8 cellular contexts compared by ENCODE assay signal in the genomic region with DNA sequence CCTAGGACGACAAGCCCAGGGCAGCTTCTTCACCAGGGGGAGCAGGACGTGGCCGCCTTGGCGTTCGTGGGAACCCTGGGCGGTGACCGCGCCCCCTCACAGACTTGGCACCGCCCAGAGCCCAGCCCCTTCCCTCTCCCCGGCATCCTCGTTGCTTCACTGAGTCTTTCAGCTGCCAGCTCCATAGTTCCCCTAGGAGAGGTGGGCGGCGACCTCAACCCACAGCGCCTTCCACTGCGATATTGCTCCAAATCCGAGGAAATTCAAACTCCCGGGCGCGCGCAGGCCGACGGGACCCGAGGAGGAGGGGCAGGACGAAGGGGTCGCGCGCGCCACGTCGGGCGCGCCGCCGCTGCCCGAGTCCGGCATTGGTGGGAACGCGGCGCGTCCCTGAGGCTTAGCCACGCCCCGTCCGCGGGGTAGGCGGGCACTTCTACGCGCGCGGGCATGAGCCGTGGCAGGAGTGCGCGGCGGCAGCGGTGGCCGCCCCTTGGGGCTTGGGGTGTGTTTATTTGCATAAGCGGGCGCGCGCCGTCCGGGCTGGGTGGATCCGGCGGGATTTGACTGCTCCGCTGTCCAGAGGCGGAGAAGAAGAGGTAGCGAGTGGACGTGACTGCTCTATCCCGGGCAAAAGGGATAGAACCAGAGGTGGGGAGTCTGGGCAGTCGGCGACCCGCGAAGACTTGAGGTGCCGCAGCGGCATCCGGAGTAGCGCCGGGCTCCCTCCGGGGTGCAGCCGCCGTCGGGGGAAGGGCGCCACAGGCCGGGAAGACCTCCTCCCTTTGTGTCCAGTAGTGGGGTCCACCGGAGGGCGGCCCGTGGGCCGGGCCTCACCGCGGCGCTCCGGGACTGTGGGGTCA. TPM values are rescaled to one million over a fixed set of nuclear protein-coding genes. Genes with fewer than 3 reads are reported as not detected.
DNase-seq lines count a peak whose midpoint lies in the region; TF ChIP-seq lines count a peak whose summit lies in the region.

Gene APAF1 (plus strand): TSS at position 579 of the 860 bp plus-strand sequence. CDS start 3,070 bp downstream, outside the sequence.
Gene IKBIP (minus strand): TSS at position 77 of the 860 bp plus-strand sequence. CDS start 87 bp downstream, outside the sequence.

- no peaks in the 10 kb centered on the region for H3K27me3 ChIP-seq in SJSA1 (replicated peaks)
- no peaks in the 10 kb centered on the region for H3K27me3 ChIP-seq in neuron (ENCODE audit: insufficient read depth, low read length)

- TF ChIP-seq CTCF in HFF-Myc (IDR thresholded peaks at IDR 0.05; ENCODE audit: low read depth, low read length, missing control alignments) = no peak

- H3K36me3 ChIP-seq in SJSA1 (peaks cover 42% of the 10 kb centered on the region), neuron (ENCODE audit: insufficient read depth, low read length) (peaks cover 24% of the 10 kb centered on the region)

- DNase-seq in GM04503 (ENCODE audit: low read depth) = peak; percentile 68
- peak; percentile 80 for DNase-seq in HFF-Myc (ENCODE audit: extremely low read depth, low read depth)
- DNase-seq in MV-4-11 (lab: John Stamatoyannopoulos, UW) = peak; percentile 92
- peak; percentile 96 to 98 for DNase-seq in SJSA1 (ENCODE audit: low read depth in 1 of 2, low spot score in 2 of 2)
- peak; percentile 74 to 97 (median 90) for DNase-seq in activated naive CD4-positive, alpha-beta T cell (lab: John Stamatoyannopoulos, UW)
- DNase-seq in foreskin melanocyte = peak; percentile 95
- DNase-seq in stromal cell of bone marrow (ENCODE audit: low read depth) = peak; percentile 93

- H3K4me3 ChIP-seq in HFF-Myc (replicated peaks; ENCODE audit: low read depth, low read length) (peak within 1 kb of the TSS; percentile 94), SJSA1 (peak within 1 kb of the TSS; percentile 79), neuron (ENCODE audit: low read length) (peak within 1 kb of the TSS; percentile 66)

- H3K9me3 ChIP-seq in SJSA1 (replicated peaks) = no peaks in the 10 kb centered on the region
- H3K9me3 ChIP-seq in neuron (ENCODE audit: low read length) = peaks cover 2% of the 10 kb centered on the region

- peaks cover 6% of the 10 kb centered on the region for H3K4me1 ChIP-seq in SJSA1 (replicated peaks)
- H3K4me1 ChIP-seq in neuron (ENCODE audit: insufficient read depth, low read length) = peaks cover 16% of the 10 kb centered on the region

- peak within 1 kb of the TSS; percentile 87 for H2AFZ ChIP-seq in neuron (ENCODE audit: low read depth, low read length)

- H3K27ac ChIP-seq in SJSA1 = peak within 1 kb of the TSS; percentile 89

RNA-seq across cellular contexts. Expression of gene APAF1, which starts in this region (rescaled TPM):
- total RNA-seq in SJSA1 (2014; rRNA removed; shearing (Covaris generic)) = 25.4 and 41.4 TPM in 2 replicates

RNA-seq across cellular contexts. Expression of gene IKBIP, which starts in this region (rescaled TPM):
- 86.0 and 103 TPM in 2 replicates for total RNA-seq in SJSA1 (2014; rRNA removed; shearing (Covaris generic))

Comparison
In these comparisons a context has a peak if more than half of its experiments do, and no peak if none do; other contexts are left out.
1. Peak in every context shown above with its lines: DNase-seq, H3K4me3 ChIP-seq and H3K27ac ChIP-seq.